ENCODE assay signal across 17 cellular contexts in genomic region chr6:167402195-167402686, GRCh38.
DNase-seq lines count a peak whose midpoint lies in the region; ATAC-seq, FAIRE-seq and TF ChIP-seq lines count a peak whose summit lies in the region.
"Had no signal": no experiment of that assay in that cellular context is flagged by ENCODE, and none has a peak within 500 bp of the region (broad histone marks: within the 10 kb centered on the region; RNA-seq: fewer than 3 reads in every experiment).

No MANE protein-coding gene starts in this region.

- peak overlapping the region; percentile 34 for H3K27ac Mint-ChIP-seq in astrocyte (ENCODE audit: unreplicated experiment)
- no peak overlapping the region for H3K27ac Mint-ChIP-seq in nephron progenitor cell
- H3K27ac Mint-ChIP-seq: CD4-positive, alpha-beta T cell had no signal

- no peak overlapping the region; the same call in 1 of the 2 replicates for H4K8ac ChIP-seq in H1 (ENCODE audit: extremely low read depth, insufficient read depth, low read length)

- TF ChIP-seq CTCF in astrocyte (IDR thresholded peaks at IDR 0.05; ENCODE audit: insufficient read depth, low read depth, low read length) (no peak), H1 (IDR thresholded peaks at IDR 0.05; ENCODE audit: control extremely low read depth in 1 of 3, insufficient read depth in 1 of 3, low read depth in 1 of 3, low read length in 3 of 3) (no peak), nephron progenitor cell (IDR thresholded peaks at IDR 0.05) (no peak), upper lobe of right lung (IDR thresholded peaks at IDR 0.05) (no peak)

- no peak overlapping the region for H3K4me3 ChIP-seq in astrocyte (ENCODE audit: insufficient read depth, low read depth, low read length)
- H3K4me3 ChIP-seq in H1 (ENCODE audit: extremely low read depth in 1 of 4, insufficient read depth in 2 of 4, low read depth in 3 of 4, low read length in 4 of 4) = no peak overlapping the region
- H3K4me3 ChIP-seq in upper lobe of right lung = no peak overlapping the region
- H3K4me3 ChIP-seq: BLaER1 had no signal

- CTCF ChIA-PET in H1 (lab: Charles Lee; ENCODE audit: partially characterized antibody) = interaction anchor here (0.5 kb wide), 1 partner anchor 647 kb away, joined by 3 read pairs; no protein-coding TSS in a partner anchor

- 0 out of 2 replicates have a peak overlapping the region, but pooled peaks have one; percentile 39 for H2AK5ac ChIP-seq in H1 (ENCODE audit: low read depth, low read length)

- no peaks in the 10 kb centered on the region for H3K27me3 ChIP-seq in astrocyte (ENCODE audit: insufficient read depth, low read length)
- no peaks in the 10 kb centered on the region for H3K27me3 ChIP-seq in H1 (replicated peaks in 1 of 4; ENCODE audit: control insufficient read depth in 3 of 4, extremely low read depth in 1 of 4, insufficient read depth in 3 of 4, low read length in 3 of 4)
- H3K27me3 ChIP-seq in upper lobe of right lung = no peaks in the 10 kb centered on the region
- H3K27me3 ChIP-seq: BLaER1 had no signal

- H3K27ac ChIP-seq in astrocyte (ENCODE audit: low read depth, low read length) (no peak overlapping the region), H1 (ENCODE audit: low read depth, low read length) (no peak overlapping the region), upper lobe of right lung (no peak overlapping the region)
- H3K27ac ChIP-seq: BLaER1, KMS-11 had no signal

- H4K91ac ChIP-seq in H1 (replicated peaks; ENCODE audit: insufficient read length, low read length) = peak overlapping the region; percentile 44

- H3K27me3 Mint-ChIP-seq in astrocyte (ENCODE audit: low read depth, unreplicated experiment) (peaks cover 65% of the 10 kb centered on the region), nephron progenitor cell (ENCODE audit: low read depth, poor library complexity) (peaks cover 24% of the 10 kb centered on the region)

- no peak overlapping the region; the same call in 1 of the 2 replicates for H2BK5ac ChIP-seq in H1 (ENCODE audit: low read depth, low read length)

- H3K79me2 ChIP-seq in astrocyte (ENCODE audit: insufficient read depth, low read length) = no peaks in the 10 kb centered on the region
- H3K79me2 ChIP-seq in H1 (ENCODE audit: control insufficient read depth in 1 of 2, insufficient read depth in 2 of 2, low read length in 2 of 2) = no peaks in the 10 kb centered on the region

- no peaks in the 10 kb centered on the region for H3K4me1 ChIP-seq in astrocyte (ENCODE audit: insufficient read depth, low read length)
- peaks cover 0 to 14% (median under 1%) of the 10 kb centered on the region in 4 experiments; a peak in 3 of 7 replicates for H3K4me1 ChIP-seq in H1 (replicated peaks in 1 of 4; ENCODE audit: control insufficient read depth in 3 of 4, insufficient read depth in 4 of 4, low read length in 3 of 4)
- no peaks in the 10 kb centered on the region for H3K4me1 ChIP-seq in upper lobe of right lung
- H3K4me1 ChIP-seq: BLaER1 had no signal

- H3K14ac ChIP-seq in H1 (ENCODE audit: insufficient read length) = no peak overlapping the region

- ATAC-seq in upper lobe of right lung (no peak), GM21367 (IDR thresholded peaks at IDR 0.05; ENCODE audit: unreplicated experiment) (no peak)

- H3K9me3 ChIP-seq in astrocyte (ENCODE audit: insufficient read depth, low read depth, low read length) (no peaks in the 10 kb centered on the region), H1 (ENCODE audit: insufficient read depth in 2 of 2, low read depth in 1 of 2, low read length in 1 of 2) (no peaks in the 10 kb centered on the region), upper lobe of right lung (no peaks in the 10 kb centered on the region)
- H3K9me3 ChIP-seq: BLaER1 had no signal

- no peak overlapping the region for H4K5ac ChIP-seq in H1 (ENCODE audit: insufficient read length, low read depth, low read length)

- H2BK20ac ChIP-seq in H1 (ENCODE audit: low read length) = 0 out of 2 replicates have a peak overlapping the region, but pooled peaks have one; percentile 52

- H2BK120ac ChIP-seq in H1 (replicated peaks; ENCODE audit: low read depth, low read length) = no peak overlapping the region

- H3K23me2 ChIP-seq in H1 (ENCODE audit: low read depth, low read length) = no peaks in the 10 kb centered on the region

- H3K18ac ChIP-seq in H1 (ENCODE audit: extremely low read depth, low read length) = no peak overlapping the region

- WGBS in H1 (ENCODE audit: extremely low coverage in 1 of 2, insufficient coverage in 1 of 2, insufficient read length in 1 of 2, insufficient replicate concordance in 2 of 2, low coverage in 1 of 2, low lambda C conversion rate in 2 of 2, missing lambda C conversion rate in 1 of 2), 2 experiments = 94% methylated on average over 16 of the region's 16 CpGs; no CpG with 5 or more reads in 1 of the 2 experiments

- FAIRE-seq in astrocyte (lab: Jason Lieb, UNC) = no peak
- no peak for FAIRE-seq in H1 (lab: Jason Lieb, UNC)
- FAIRE-seq: HTR-8/SVneo had no signal

- H3K9me3 Mint-ChIP-seq in astrocyte (ENCODE audit: unreplicated experiment) = peaks cover 7% of the 10 kb centered on the region
- no peaks in the 10 kb centered on the region for H3K9me3 Mint-ChIP-seq in nephron progenitor cell
- H3K9me3 Mint-ChIP-seq: CD4-positive, alpha-beta T cell had no signal

- H3K36me3 Mint-ChIP-seq in astrocyte (ENCODE audit: low read depth, unreplicated experiment) = no peaks in the 10 kb centered on the region
- H3K36me3 Mint-ChIP-seq in nephron progenitor cell (ENCODE audit: low read depth) = no peaks in the 10 kb centered on the region

- H4K20me1 ChIP-seq in astrocyte (ENCODE audit: insufficient read depth, low read length) = no peaks in the 10 kb centered on the region
- no peaks in the 10 kb centered on the region for H4K20me1 ChIP-seq in H1 (replicated peaks in 1 of 2; ENCODE audit: control insufficient read depth in 1 of 2, insufficient read depth in 2 of 2, low read length in 2 of 2)
- H4K20me1 ChIP-seq: BLaER1 had no signal

- H3K4me1 Mint-ChIP-seq in astrocyte (ENCODE audit: low read depth, unreplicated experiment) (peaks cover 1% of the 10 kb centered on the region), nephron progenitor cell (peaks cover 45% of the 10 kb centered on the region)

- H3K36me3 ChIP-seq in astrocyte (ENCODE audit: insufficient read depth, low read length) (no peaks in the 10 kb centered on the region), H1 (ENCODE audit: control insufficient read depth in 2 of 4, insufficient read depth in 4 of 4, low read length in 3 of 4) (no peaks in the 10 kb centered on the region), upper lobe of right lung (no peaks in the 10 kb centered on the region)
- H3K36me3 ChIP-seq: BLaER1 had no signal

- H3K4me3 Mint-ChIP-seq in astrocyte (ENCODE audit: unreplicated experiment) (no peak overlapping the region), nephron progenitor cell (peak overlapping the region; percentile 56)
- H3K4me3 Mint-ChIP-seq: CD4-positive, alpha-beta T cell had no signal

- POLR2A ChIA-PET in H1 (lab: Charles Lee; ENCODE audit: partially characterized antibody) = no interaction called here

- peak overlapping the region; percentile 92; the same call in 1 of the 2 replicates for H2BK15ac ChIP-seq in H1 (ENCODE audit: low read length)

- DNase-seq in astrocyte (ENCODE audit: low read depth) (no peak), H1 (ENCODE audit: low read depth in 1 of 2, low spot score in 2 of 2) (no peak), nephron progenitor cell (peak; percentile 34), upper lobe of right lung (peak; percentile 43), mucosa of gallbladder (ENCODE audit: low spot score) (no peak), HPDE6-E6E7 (ENCODE audit: extremely low spot score) (no peak)
- DNase-seq: CD4-positive, alpha-beta T cell; COR-L47; HCEC 1CT; IMR-90; NCI-H146; NCI-H226; NK-92 treated with Interleukin-12 subunit alpha and Interleukin-12 subunit beta, amount 100 ng/mL, for 24 hours had no signal

- no peak overlapping the region for H3K23ac ChIP-seq in H1 (ENCODE audit: insufficient read length)

- H3K4me2 ChIP-seq in astrocyte (ENCODE audit: low read length) = no peak overlapping the region
- no peak overlapping the region for H3K4me2 ChIP-seq in H1 (ENCODE audit: insufficient read depth in 1 of 2, low read depth in 2 of 2, low read length in 2 of 2)
- H3K4me2 ChIP-seq: BLaER1, KMS-11 had no signal

- no peak overlapping the region for H2AFZ ChIP-seq in astrocyte (ENCODE audit: low read depth, low read length)
- no peak overlapping the region for H2AFZ ChIP-seq in H1 (ENCODE audit: low read length)

- H3K9ac ChIP-seq in astrocyte (ENCODE audit: low read length) = no peak overlapping the region
- no peak overlapping the region for H3K9ac ChIP-seq in H1 (replicated peaks in 1 of 4; ENCODE audit: extremely low read depth in 1 of 4, low read depth in 3 of 4, low read length in 3 of 4)
- H3K9ac ChIP-seq: BLaER1, KMS-11 had no signal

- no peaks in the 10 kb centered on the region for H3K79me1 ChIP-seq in H1 (ENCODE audit: low read depth, low read length)

- H3K4ac ChIP-seq in H1 (replicated peaks; ENCODE audit: insufficient read length, low read depth, low read length) = peak overlapping the region; percentile 51

- intact Hi-C loops in upper lobe of right lung (cut with DNase I) = no loop called here

- no peak for TF ChIP-seq RAD21 in H1 (IDR thresholded peaks at IDR 0.05 in 1 of 2, conservative IDR thresholded peaks at IDR 0.05 in 1 of 2; ENCODE audit: low read depth in 2 of 2, low read length in 2 of 2)

- no peak for TF ChIP-seq EP300 in H1 (IDR thresholded peaks at IDR 0.05; ENCODE audit: borderline replicate concordance in 1 of 2, low read depth in 2 of 2, low read length in 2 of 2)

- H2BK12ac ChIP-seq in H1 (ENCODE audit: low read depth, low read length) = peak overlapping the region; percentile 90; the same call in 1 of the 2 replicates

- no peak for TF ChIP-seq POLR2A in H1 (IDR thresholded peaks at IDR 0.05; ENCODE audit: control extremely low read depth in 1 of 2, low read depth in 2 of 2, low read length in 2 of 2)

- H3K56ac ChIP-seq in H1 (replicated peaks; ENCODE audit: insufficient read length, low read depth, low read length) = no peak overlapping the region

TF ChIP-seq in H1, 55 proteins besides CTCF, POLR2A, EP300 and RAD21:
- no peak for TF ChIP-seq TBP (IDR thresholded peaks at IDR 0.05; ENCODE audit: low read depth, low read length)

Comparison
In these comparisons a context has a peak if more than half of its experiments do, and no peak if none do; other contexts are left out.
1. DNase-seq: peak in nephron progenitor cell (single experiment) and upper lobe of right lung (single experiment); none in astrocyte (single experiment), H1 (0 of 2), mucosa of gallbladder (single experiment) and HPDE6-E6E7 (single experiment).